In the genomic region with DNA sequence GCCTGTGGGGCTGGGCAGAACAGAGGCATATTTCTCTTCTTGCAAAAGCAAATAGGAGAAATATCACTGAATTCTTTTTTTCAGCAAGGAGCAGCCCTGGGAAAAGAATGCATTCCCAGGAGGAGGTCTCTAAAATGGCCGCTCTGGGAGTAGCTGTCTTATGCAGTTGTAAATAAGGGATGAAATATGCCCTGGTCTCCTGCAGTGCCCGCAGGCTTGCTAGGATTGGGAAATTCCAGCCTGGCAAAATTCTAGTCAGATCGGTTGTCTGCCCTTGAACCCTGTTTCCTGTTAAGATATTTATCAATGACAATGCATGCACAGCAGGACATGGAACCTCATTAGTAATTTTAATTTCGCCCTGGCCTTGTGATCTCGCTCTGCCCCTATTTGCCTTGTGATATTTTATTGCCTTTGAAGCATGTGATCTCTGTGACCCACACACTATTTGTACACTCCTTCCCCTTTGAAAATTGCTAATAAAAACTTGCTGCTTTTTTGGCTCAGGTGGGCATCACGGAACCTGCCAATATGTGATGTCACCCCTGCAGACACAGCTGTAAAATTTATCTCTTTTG, we compare ENCODE assay signal across 24 cellular contexts.
A peak's percentile ranks its signal among the peaks of the same experiment; 100 is the strongest.
DNase-seq lines count a peak whose midpoint lies in the region; TF ChIP-seq lines count a peak whose summit lies in the region.
"Had no signal": no experiment of that assay in that cellular context is flagged by ENCODE, and none has a peak within 500 bp of the region (broad histone marks: within the 10 kb centered on the region; RNA-seq: fewer than 3 reads in every experiment).

No MANE protein-coding gene starts in this region.

- H3K9me2 ChIP-seq in OCI-LY7 (ENCODE audit: insufficient read depth, low read length) = no peaks in the 10 kb centered on the region

- no peak overlapping the region for H2AFZ ChIP-seq in OCI-LY7 (ENCODE audit: low read length)
- H2AFZ ChIP-seq: GM23248 had no signal

- no peak overlapping the region for H3K9ac ChIP-seq in iPS-20b (ENCODE audit: low read depth, low read length)
- H3K9ac ChIP-seq: GM23248 had no signal

- H3K36me3 Mint-ChIP-seq in activated naive CD4-positive, alpha-beta T cell treated with anti-CD3 and anti-CD28 coated beads, Interleukin-2, amount 10 ng/mL, durations not matched to agents 7 days and 5 days = no peaks in the 10 kb centered on the region
- H3K36me3 Mint-ChIP-seq: CD8-positive, alpha-beta T cell had no signal

- H3K27ac Mint-ChIP-seq in activated naive CD4-positive, alpha-beta T cell treated with anti-CD3 and anti-CD28 coated beads, Interleukin-2, amount 10 ng/mL, durations not matched to agents 7 days and 5 days = no peak overlapping the region
- H3K27ac Mint-ChIP-seq: B cell; CD8-positive, alpha-beta T cell had no signal

- no peaks in the 10 kb centered on the region for H3K79me2 ChIP-seq in OCI-LY7 (ENCODE audit: insufficient read depth, low read depth, low read length)

- H3K27ac ChIP-seq in HEK293 (ENCODE audit: extremely low read depth, low read depth, low read length) (no peak overlapping the region), OCI-LY7 (ENCODE audit: low read depth, low read length, poor library complexity, severe bottlenecking) (no peak overlapping the region), iPS-20b (ENCODE audit: low read length) (no peak overlapping the region)
- H3K27ac ChIP-seq: C4-2B, GM23248, SK-N-MC had no signal

- no peaks in the 10 kb centered on the region for H4K20me1 ChIP-seq in OCI-LY7 (ENCODE audit: insufficient read depth, low read length)

- CTCF ChIA-PET in HEK293 (lab: Yijun Ruan, JAX) (no interaction called here), OCI-LY7 (lab: Charles Lee; ENCODE audit: unreplicated experiment) (no interaction called here)
- CTCF ChIA-PET in activated naive CD4-positive, alpha-beta T cell treated with anti-CD3 and anti-CD28 coated beads, Interleukin-2, amount 10 ng/mL, durations not matched to agents 7 days and 5 days (lab: Charles Lee) = no interaction called here

- H3K4me2 ChIP-seq in OCI-LY7 (ENCODE audit: low read length) = no peak overlapping the region

- no peaks in the 10 kb centered on the region for H3K4me1 Mint-ChIP-seq in activated naive CD4-positive, alpha-beta T cell treated with anti-CD3 and anti-CD28 coated beads, Interleukin-2, amount 10 ng/mL, durations not matched to agents 7 days and 5 days
- H3K4me1 Mint-ChIP-seq: B cell had no signal

- H3K9me3 Mint-ChIP-seq in activated naive CD4-positive, alpha-beta T cell treated with anti-CD3 and anti-CD28 coated beads, Interleukin-2, amount 10 ng/mL, durations not matched to agents 7 days and 5 days = peaks cover 10% of the 10 kb centered on the region

- POLR2A ChIA-PET in HEK293 (lab: Yijun Ruan, JAX) (no interaction called here), OCI-LY7 (lab: Charles Lee) (no interaction called here)

- DNase-seq in CMK (ENCODE audit: low read depth) (peak; percentile 5), OCI-LY7 (ENCODE audit: low spot score) (peak; percentile 1), activated T-cell treated with anti-CD3 and anti-CD28 coated beads for 4 hours (no peak), NAMALWA (ENCODE audit: low spot score) (no peak)
- no peak for DNase-seq in stimulated activated CD4-positive, alpha-beta T cell treated with anti-CD3 and anti-CD28 coated beads, Interleukin-4, amount 100 ng/mL, for 4 hours
- DNase-seq in activated naive CD4-positive, alpha-beta T cell treated with anti-CD3 and anti-CD28 coated beads, Interleukin-2, amount 10 ng/mL, durations not matched to agents 7 days and 5 days = no peak
- DNase-seq: CD8-positive, alpha-beta T cell; DMS 273 treated with DMSO at 0.1 percent for 48 hours; DND-41; GM23248; HCEC 1CT; Kasumi-1; NCI-H1105; NCI-H146; NCI-H1930; NCI-H446 treated with DMSO at 0.1 percent for 48 hours; NCI-H526; SIG-M5 had no signal

- no peak overlapping the region for H3K4me3 Mint-ChIP-seq in activated naive CD4-positive, alpha-beta T cell treated with anti-CD3 and anti-CD28 coated beads, Interleukin-2, amount 10 ng/mL, durations not matched to agents 7 days and 5 days
- H3K4me3 Mint-ChIP-seq: B cell; CD8-positive, alpha-beta T cell had no signal

- no peaks in the 10 kb centered on the region for H3K4me1 ChIP-seq in HEK293 (ENCODE audit: control insufficient read depth, insufficient read depth, low read length)
- H3K4me1 ChIP-seq in OCI-LY7 (ENCODE audit: insufficient read depth, low read length, poor library complexity, severe bottlenecking) = no peaks in the 10 kb centered on the region
- peaks cover 4% of the 10 kb centered on the region; the same call in 1 of the 2 replicates for H3K4me1 ChIP-seq in iPS-20b (ENCODE audit: insufficient read depth, low read length)

- TF ChIP-seq CTCF in HEK293 (tag by site-specific recombination; IDR thresholded peaks at IDR 0.05) (no peak), OCI-LY7 (conservative IDR thresholded peaks at IDR 0.05; ENCODE audit: low read length) (no peak)

- H3K4me3 ChIP-seq in HEK293 (ENCODE audit: low read depth, low read length) (no peak overlapping the region), OCI-LY7 (ENCODE audit: low read depth, low read length, poor library complexity, severe bottlenecking) (no peak overlapping the region), iPS-20b (ENCODE audit: low read length) (peak overlapping the region; percentile 16; the same call in 1 of the 2 replicates)
- H3K4me3 ChIP-seq: GM23248, K562, SK-N-MC had no signal

- no peaks in the 10 kb centered on the region for H3K27me3 Mint-ChIP-seq in activated naive CD4-positive, alpha-beta T cell treated with anti-CD3 and anti-CD28 coated beads, Interleukin-2, amount 10 ng/mL, durations not matched to agents 7 days and 5 days
- H3K27me3 Mint-ChIP-seq: B cell had no signal

- BruUV-seq in OCI-LY7 (replicated peaks; lab: Mats Ljungman, UMichigan) = no TSS peak

- intact Hi-C loops in OCI-LY7 (cut with micrococcal nuclease; ENCODE audit: unreplicated experiment) = no loop called here

- no peaks in the 10 kb centered on the region for H3K9me3 ChIP-seq in HEK293 (ENCODE audit: control insufficient read depth, insufficient read depth, low read depth, low read length)
- H3K9me3 ChIP-seq in OCI-LY7 (ENCODE audit: low read length) = no peaks in the 10 kb centered on the region
- H3K9me3 ChIP-seq in iPS-20b (ENCODE audit: insufficient read depth, low read depth, low read length) = peaks cover 16% of the 10 kb centered on the region

- no peaks in the 10 kb centered on the region for H3K27me3 ChIP-seq in iPS-20b (ENCODE audit: insufficient read depth, low read length)

- no peaks in the 10 kb centered on the region for H3K36me3 ChIP-seq in HEK293 (ENCODE audit: control insufficient read depth in 2 of 2, insufficient read depth in 1 of 2, low read length in 2 of 2)
- H3K36me3 ChIP-seq in OCI-LY7 (ENCODE audit: insufficient read depth, low read length) = no peaks in the 10 kb centered on the region
- no peaks in the 10 kb centered on the region for H3K36me3 ChIP-seq in iPS-20b (ENCODE audit: insufficient read depth, low read depth, low read length)

TF ChIP-seq in HEK293, 187 proteins besides CTCF, POLR2A, EP300 and RAD21:
- TF ChIP-seq ZNF184 (tag by site-specific recombination; IDR thresholded peaks at IDR 0.05) (no peak), ZNF48 (tag by site-specific recombination; IDR thresholded peaks at IDR 0.05) (no peak), SETDB1 (IDR thresholded peaks at IDR 0.05; ENCODE audit: insufficient read length, low read length) (peak; percentile 98), TRIM28 (IDR thresholded peaks at IDR 0.05; ENCODE audit: borderline replicate concordance, low read length) (peak; percentile 97; the same call in 1 of the 2 replicates), RBAK (tag by site-specific recombination; IDR thresholded peaks at IDR 0.05) (no peak)

Comparison
In these comparisons a context has a peak if more than half of its experiments do, and no peak if none do; other contexts are left out.
1. DNase-seq: peak in CMK (single experiment) and OCI-LY7 (single experiment); none in stimulated activated CD4-positive, alpha-beta T cell treated with anti-CD3 and anti-CD28 coated beads, Interleukin-4, amount 100 ng/mL, for 4 hours (0 of 2), activated naive CD4-positive, alpha-beta T cell treated with anti-CD3 and anti-CD28 coated beads, Interleukin-2, amount 10 ng/mL, durations not matched to agents 7 days and 5 days (single experiment), activated T-cell treated with anti-CD3 and anti-CD28 coated beads for 4 hours (single experiment) and NAMALWA (single experiment).